3 cellular contexts compared by ENCODE assay signal in genomic region chr20:61267241-61267640, GRCh38. TPM values are rescaled to one million over a fixed set of nuclear protein-coding genes. Genes with fewer than 3 reads are reported as not detected.
"Had no signal": no experiment of that assay in that cellular context is flagged by ENCODE, and none has a peak within 500 bp of the region (broad histone marks: within the 10 kb centered on the region; RNA-seq: fewer than 3 reads in every experiment).

No MANE protein-coding gene starts in this region.

- H3K4me3 ChIP-seq: GM12878 had no signal

- DNase-seq: GDM1, GF-D8 had no signal

RNA-seq across cellular contexts. Expression of gene CDH4, which starts 15.2 kb away (rescaled TPM):
- total RNA-seq: GM12878 had no signal
- polyA plus RNA-seq: GM12878 had no signal
